ENCODE assay signal across 13 cellular contexts in the genomic region with DNA sequence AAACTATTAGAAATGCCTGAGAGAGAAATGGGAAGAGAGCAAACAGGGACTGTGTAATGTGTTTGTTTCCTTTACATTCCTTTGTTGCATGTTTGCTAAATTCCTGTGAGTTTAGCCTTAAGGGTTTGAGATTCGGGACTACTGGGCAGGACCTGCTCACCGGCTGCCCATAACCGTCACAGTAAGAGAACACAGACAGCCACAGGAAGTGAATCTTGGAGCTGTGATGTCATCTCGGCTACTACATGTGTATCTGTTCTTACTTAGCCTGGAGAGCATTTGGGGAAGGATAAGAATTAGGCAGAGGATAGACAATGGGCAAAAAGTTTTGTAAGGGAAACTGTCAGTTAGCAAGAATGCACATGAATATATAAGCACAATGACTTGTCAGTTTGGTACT.
DNase-seq lines count a peak whose midpoint lies in the region; ATAC-seq, FAIRE-seq and TF ChIP-seq lines count a peak whose summit lies in the region.
"Had no signal": no experiment of that assay in that cellular context is flagged by ENCODE, and none has a peak within 500 bp of the region (broad histone marks: within the 10 kb centered on the region; RNA-seq: fewer than 3 reads in every experiment).

No MANE protein-coding gene starts in this region.

- peak overlapping the region; percentile 11 for H3K27ac ChIP-seq in muscle layer of duodenum (ENCODE audit: low read length)
- H3K27ac ChIP-seq: colonic mucosa, RWPE1, thyroid gland had no signal

- H3K27me3 Mint-ChIP-seq in activated naive CD8-positive, alpha-beta T cell treated with anti-CD3 and anti-CD28 coated beads for 36 hours = peaks cover 11% of the 10 kb centered on the region

- DNase-seq in ELF-1 (ENCODE audit: low read depth, low spot score) (peak; percentile 45), RKO (ENCODE audit: low spot score) (peak; percentile 20), fibroblast of gingiva (ENCODE audit: low read depth) (peak; percentile 90), GM12892 (ENCODE audit: insufficient read length) (no peak), NCI-H524 (lab: John Stamatoyannopoulos, UW) (no peak)
- no peak for DNase-seq in activated naive CD8-positive, alpha-beta T cell treated with anti-CD3 and anti-CD28 coated beads for 36 hours
- DNase-seq: colonic mucosa, DMS79 treated with DMSO at 0.1 percent for 48 hours, thyroid gland had no signal

- TF ChIP-seq POLR2A in GM12892 (IDR thresholded peaks at IDR 0.05; ENCODE audit: low read depth, low read length) = no peak

- no peak overlapping the region for H3K4me3 Mint-ChIP-seq in activated naive CD8-positive, alpha-beta T cell treated with anti-CD3 and anti-CD28 coated beads for 36 hours
- H3K4me3 Mint-ChIP-seq: memory B cell had no signal

- no peak for FAIRE-seq in GM12892 (lab: Jason Lieb, UNC)

- H3K36me3 ChIP-seq in muscle layer of duodenum (ENCODE audit: control insufficient read depth in 1 of 2, insufficient read depth in 2 of 2, low read length in 2 of 2) = no peaks in the 10 kb centered on the region
- H3K36me3 ChIP-seq: colonic mucosa, thyroid gland had no signal

- no peak overlapping the region for H3K4me3 ChIP-seq in muscle layer of duodenum (ENCODE audit: low read depth in 1 of 2, low read length in 2 of 2)
- H3K4me3 ChIP-seq: colonic mucosa, thyroid gland had no signal

- peaks cover 14 to 19% of the 10 kb centered on the region in 2 donors for H3K4me1 ChIP-seq in muscle layer of duodenum (ENCODE audit: control insufficient read depth in 1 of 2, insufficient read depth in 2 of 2, low read length in 2 of 2)
- H3K4me1 ChIP-seq: thyroid gland had no signal

- H3K36me3 Mint-ChIP-seq in activated naive CD8-positive, alpha-beta T cell treated with anti-CD3 and anti-CD28 coated beads for 36 hours = no peaks in the 10 kb centered on the region
- H3K36me3 Mint-ChIP-seq: memory B cell had no signal

- H3K27ac Mint-ChIP-seq in activated naive CD8-positive, alpha-beta T cell treated with anti-CD3 and anti-CD28 coated beads for 36 hours = no peak overlapping the region
- H3K27ac Mint-ChIP-seq: memory B cell had no signal

- no peaks in the 10 kb centered on the region for H3K27me3 ChIP-seq in muscle layer of duodenum (ENCODE audit: low read depth, low read length)
- H3K27me3 ChIP-seq: colonic mucosa, thyroid gland had no signal

- no peak for ATAC-seq in HG03025 (IDR thresholded peaks at IDR 0.05; ENCODE audit: low FRiP score, unreplicated experiment)

- no peaks in the 10 kb centered on the region for H3K9me3 ChIP-seq in muscle layer of duodenum (ENCODE audit: control insufficient read depth in 1 of 2, low read length in 2 of 2)
- H3K9me3 ChIP-seq: colonic mucosa, thyroid gland had no signal

- H3K4me1 Mint-ChIP-seq in activated naive CD8-positive, alpha-beta T cell treated with anti-CD3 and anti-CD28 coated beads for 36 hours = peaks cover 7% of the 10 kb centered on the region

- H3K9me3 Mint-ChIP-seq in activated naive CD8-positive, alpha-beta T cell treated with anti-CD3 and anti-CD28 coated beads for 36 hours = no peaks in the 10 kb centered on the region

Comparison
In these comparisons a context has a peak if more than half of its experiments do, and no peak if none do; other contexts are left out.
1. DNase-seq: peak in ELF-1 (single experiment), RKO (single experiment) and fibroblast of gingiva (single experiment); none in GM12892 (single experiment), activated naive CD8-positive, alpha-beta T cell treated with anti-CD3 and anti-CD28 coated beads for 36 hours (single experiment) and NCI-H524 (0 of 2).